ENCODE assay signal across 11 cellular contexts in the genomic region with DNA sequence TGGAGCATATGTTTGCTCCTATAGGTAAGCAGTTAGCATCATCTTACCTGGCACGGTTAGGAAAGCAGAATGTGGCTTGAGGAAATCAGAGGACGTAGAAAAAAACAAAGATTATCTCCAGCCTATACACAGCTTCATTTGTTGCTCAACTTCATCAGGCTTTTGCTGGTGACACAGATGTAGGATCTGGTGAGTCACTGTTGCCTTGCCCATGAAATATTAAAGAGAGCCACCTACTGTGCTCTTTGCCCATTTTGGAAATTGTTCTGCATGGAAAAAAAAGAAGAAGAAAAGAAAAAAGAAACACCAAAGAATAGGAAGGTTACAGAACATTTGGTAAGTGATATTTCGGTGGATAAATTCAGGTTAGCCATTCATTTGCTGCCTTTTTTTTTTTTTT. TPM values are rescaled to one million over a fixed set of nuclear protein-coding genes. Genes with fewer than 3 reads are reported as not detected.
A peak's percentile ranks its signal among the peaks of the same experiment; 100 is the strongest.
DNase-seq lines count a peak whose midpoint lies in the region; ATAC-seq and TF ChIP-seq lines count a peak whose summit lies in the region.
"Had no signal": no experiment of that assay in that cellular context is flagged by ENCODE, and none has a peak within 500 bp of the region (broad histone marks: within the 10 kb centered on the region; RNA-seq: fewer than 3 reads in every experiment).

No MANE protein-coding gene starts in this region.

- H3K27ac ChIP-seq in neuronal stem cell (replicated peaks; ENCODE audit: low read length) = no peak overlapping the region
- H3K27ac ChIP-seq: sigmoid colon, tibial nerve had no signal

- no peak overlapping the region for H2BK12ac ChIP-seq in neuronal stem cell (ENCODE audit: low read length)

- no peak overlapping the region for H3K23ac ChIP-seq in neuronal stem cell (ENCODE audit: low read depth, low read length, poor library complexity)

- no peaks in the 10 kb centered on the region for H3K79me1 ChIP-seq in neuronal stem cell (ENCODE audit: low read depth, low read length)

- H2BK5ac ChIP-seq in neuronal stem cell (ENCODE audit: low read length) = no peak overlapping the region

- peak; percentile 14 for TF ChIP-seq CTCF in fibroblast of pulmonary artery (IDR thresholded peaks at IDR 0.05; ENCODE audit: low read length, missing control alignments)

- H3K9ac ChIP-seq in neuronal stem cell (ENCODE audit: low read depth, low read length, poor library complexity) = no peak overlapping the region

- H4K8ac ChIP-seq in neuronal stem cell (ENCODE audit: low read depth, low read length) = no peak overlapping the region

- H4K91ac ChIP-seq in neuronal stem cell (ENCODE audit: low read depth, low read length, poor library complexity) = no peak overlapping the region

- DNase-seq in A172 (ENCODE audit: low spot score) (peak; percentile 22), H4 (ENCODE audit: low spot score) (peak; percentile 43), RPMI7951 (ENCODE audit: low read depth) (peak; percentile 69), fibroblast of pulmonary artery (ENCODE audit: low read depth) (peak; percentile 75), neuronal stem cell (ENCODE audit: low spot score) (no peak)
- no peak for DNase-seq in stimulated activated CD4-positive, alpha-beta T cell treated with anti-CD3 and anti-CD28 coated beads, Interleukin-4, amount 100 ng/mL, for 1 hour
- DNase-seq: NCI-H2081 treated with DMSO at 0.1 percent for 48 hours, sigmoid colon had no signal

- H3K4me1 ChIP-seq in neuronal stem cell (ENCODE audit: control insufficient read depth in 2 of 2, insufficient read depth in 1 of 2, low read depth in 1 of 2, low read length in 2 of 2) = peaks cover 0 to 3% of the 10 kb centered on the region in 2 donors

- H3K14ac ChIP-seq in neuronal stem cell (ENCODE audit: low read length) = no peak overlapping the region

- no CpG with 5 or more reads among the region's 3 CpGs for WGBS in neuronal stem cell (ENCODE audit: extremely low coverage in 2 of 2, insufficient read length in 2 of 2, insufficient replicate concordance in 1 of 2), 2 donors

- no peak overlapping the region for H2BK15ac ChIP-seq in neuronal stem cell (ENCODE audit: low read length)

- ATAC-seq in GM18505 (IDR thresholded peaks at IDR 0.05; ENCODE audit: unreplicated experiment) (no peak), GM18520 (IDR thresholded peaks at IDR 0.05; ENCODE audit: unreplicated experiment) (no peak)

- H2AFZ ChIP-seq in neuronal stem cell (ENCODE audit: low read length) = no peak overlapping the region

- no peaks in the 10 kb centered on the region for H3K9me3 ChIP-seq in neuronal stem cell (replicated peaks in 1 of 2; ENCODE audit: control insufficient read depth in 2 of 2, insufficient read depth in 1 of 2, low read depth in 1 of 2, low read length in 2 of 2)
- H3K9me3 ChIP-seq: sigmoid colon, tibial nerve had no signal

- no peak overlapping the region for H2AK5ac ChIP-seq in neuronal stem cell (ENCODE audit: low read depth, low read length)

- H3K4me3 ChIP-seq in fibroblast of pulmonary artery (replicated peaks; ENCODE audit: low read depth, low read length) = no peak overlapping the region
- H3K4me3 ChIP-seq in neuronal stem cell (ENCODE audit: low read length in 2 of 2) = no peak overlapping the region
- H3K4me3 ChIP-seq: sigmoid colon, tibial nerve had no signal

- H3K27me3 ChIP-seq in neuronal stem cell (ENCODE audit: control insufficient read depth in 3 of 3, insufficient read depth in 3 of 3, low read depth in 1 of 3, low read length in 3 of 3) = peaks cover 0 to 18% (median 9%) of the 10 kb centered on the region in 3 experiments
- H3K27me3 ChIP-seq: sigmoid colon, tibial nerve had no signal

- H3K36me3 ChIP-seq in neuronal stem cell (replicated peaks in 1 of 2; ENCODE audit: control insufficient read depth in 2 of 2, insufficient read depth in 2 of 2, low read length in 2 of 2) = no peaks in the 10 kb centered on the region
- H3K36me3 ChIP-seq: sigmoid colon, tibial nerve had no signal

- no peak overlapping the region for H3K4ac ChIP-seq in neuronal stem cell (ENCODE audit: low read length)

- no peak overlapping the region for H3K18ac ChIP-seq in neuronal stem cell (ENCODE audit: low read length)

- no peak overlapping the region for H2BK120ac ChIP-seq in neuronal stem cell (ENCODE audit: low read depth, low read length)

- H3K4me2 ChIP-seq in neuronal stem cell (ENCODE audit: insufficient read depth, low read length, poor library complexity, severe bottlenecking) = no peak overlapping the region

- TF ChIP-seq POLR2A in GM18505 (IDR thresholded peaks at IDR 0.05; ENCODE audit: borderline replicate concordance, extremely low read depth, insufficient read depth, insufficient read length) = no peak

RNA-seq across cellular contexts. Expression of gene IL1RAP, which starts 3.8 kb away (rescaled TPM):
- total RNA-seq in A172 (2014; rRNA removed; shearing (Covaris generic)) = 13.3 and 14.6 TPM in 2 replicates
- 12.1 and 13.3 TPM in 2 replicates for total RNA-seq in H4 (2014; rRNA removed; shearing (Covaris generic))
- total RNA-seq in RPMI7951 (2014; rRNA removed; shearing (Covaris generic)) = 17.4 and 22.5 TPM in 2 replicates
- polyA plus RNA-seq in neuronal stem cell (2013, experiment 1 of 2) = 2.6 TPM
- 4.0 TPM for polyA plus RNA-seq in neuronal stem cell (2013, experiment 2 of 2)

Comparison
In these comparisons a context has a peak if more than half of its experiments do, and no peak if none do; other contexts are left out.
1. DNase-seq: peak in A172 (single experiment), H4 (single experiment), RPMI7951 (single experiment) and fibroblast of pulmonary artery (single experiment); none in stimulated activated CD4-positive, alpha-beta T cell treated with anti-CD3 and anti-CD28 coated beads, Interleukin-4, amount 100 ng/mL, for 1 hour (single experiment) and neuronal stem cell (single experiment).